Comparison of ENCODE assay signal across 1 cellular context in the genomic region with DNA sequence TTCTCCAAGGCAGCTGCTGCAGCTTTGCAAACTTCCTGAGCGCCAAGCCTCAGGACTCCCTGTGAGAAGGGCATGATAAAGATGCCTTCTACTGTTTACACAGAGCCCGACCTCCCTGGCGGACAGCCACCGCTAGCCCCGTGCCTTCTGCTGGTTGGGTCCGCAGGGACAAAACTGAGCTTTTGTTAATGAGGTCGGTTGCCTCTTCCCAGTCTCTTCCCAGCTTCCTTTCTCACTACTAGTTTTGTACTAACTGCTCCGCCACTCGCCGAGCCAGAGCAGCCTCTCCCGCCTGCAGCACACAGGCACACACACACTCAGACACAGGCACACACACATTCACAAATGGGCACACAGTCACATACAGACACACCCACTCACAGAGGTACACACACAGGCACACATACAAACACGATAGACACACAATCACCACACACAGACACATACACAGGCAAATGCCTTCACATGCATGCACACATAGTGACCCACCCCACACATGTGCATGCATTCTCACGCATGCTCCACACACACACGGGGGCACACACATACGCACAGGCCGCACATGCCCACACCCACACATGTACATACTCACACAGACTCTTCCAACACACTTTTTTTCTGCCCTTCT.
TF ChIP-seq lines count a peak whose summit lies in the region.

TSS of gene FREM1 (minus strand) at position 251 of the 628 bp plus-strand sequence. CDS start 41,451 bp downstream, outside the sequence.

TF ChIP-seq in HepG2, 621 proteins besides CTCF, POLR2A, EP300 and RAD21 (continues in another document):
- TF ChIP-seq POLR2AphosphoS5 (IDR thresholded peaks at IDR 0.05; ENCODE audit: low read depth, low read length), result no peak
- TF ChIP-seq PATZ1 (CRISPR knock-in tag; IDR thresholded peaks at IDR 0.05), result peak; percentile 53; the same call in 1 of the 2 replicates
- TF ChIP-seq CREB3 (CRISPR knock-in tag; IDR thresholded peaks at IDR 0.05), result no peak
- no peak; the same call in 1 of the 2 replicates for TF ChIP-seq PHF21A (CRISPR knock-in tag; IDR thresholded peaks at IDR 0.05)
- TF ChIP-seq ZNF629 (CRISPR knock-in tag; conservative IDR thresholded peaks at IDR 0.05), result peak; percentile 50; the same call in 1 of the 2 replicates
- TF ChIP-seq AHDC1 (CRISPR knock-in tag; IDR thresholded peaks at IDR 0.05; ENCODE audit: borderline replicate concordance), result 0 out of 2 replicates have a peak, but pooled peaks have one; percentile 29
- TF ChIP-seq RBAK (CRISPR knock-in tag; IDR thresholded peaks at IDR 0.05), result no peak
- no peak for TF ChIP-seq IKZF5 (CRISPR knock-in tag; IDR thresholded peaks at IDR 0.05)
- TF ChIP-seq ZNF292 (CRISPR knock-in tag; IDR thresholded peaks at IDR 0.05; ENCODE audit: borderline replicate concordance, low read depth), result peak; percentile 88; the same call in 1 of the 2 replicates
- no peak for TF ChIP-seq ZBED4 (CRISPR knock-in tag; IDR thresholded peaks at IDR 0.05; ENCODE audit: borderline replicate concordance)
- TF ChIP-seq, protein P1, sequence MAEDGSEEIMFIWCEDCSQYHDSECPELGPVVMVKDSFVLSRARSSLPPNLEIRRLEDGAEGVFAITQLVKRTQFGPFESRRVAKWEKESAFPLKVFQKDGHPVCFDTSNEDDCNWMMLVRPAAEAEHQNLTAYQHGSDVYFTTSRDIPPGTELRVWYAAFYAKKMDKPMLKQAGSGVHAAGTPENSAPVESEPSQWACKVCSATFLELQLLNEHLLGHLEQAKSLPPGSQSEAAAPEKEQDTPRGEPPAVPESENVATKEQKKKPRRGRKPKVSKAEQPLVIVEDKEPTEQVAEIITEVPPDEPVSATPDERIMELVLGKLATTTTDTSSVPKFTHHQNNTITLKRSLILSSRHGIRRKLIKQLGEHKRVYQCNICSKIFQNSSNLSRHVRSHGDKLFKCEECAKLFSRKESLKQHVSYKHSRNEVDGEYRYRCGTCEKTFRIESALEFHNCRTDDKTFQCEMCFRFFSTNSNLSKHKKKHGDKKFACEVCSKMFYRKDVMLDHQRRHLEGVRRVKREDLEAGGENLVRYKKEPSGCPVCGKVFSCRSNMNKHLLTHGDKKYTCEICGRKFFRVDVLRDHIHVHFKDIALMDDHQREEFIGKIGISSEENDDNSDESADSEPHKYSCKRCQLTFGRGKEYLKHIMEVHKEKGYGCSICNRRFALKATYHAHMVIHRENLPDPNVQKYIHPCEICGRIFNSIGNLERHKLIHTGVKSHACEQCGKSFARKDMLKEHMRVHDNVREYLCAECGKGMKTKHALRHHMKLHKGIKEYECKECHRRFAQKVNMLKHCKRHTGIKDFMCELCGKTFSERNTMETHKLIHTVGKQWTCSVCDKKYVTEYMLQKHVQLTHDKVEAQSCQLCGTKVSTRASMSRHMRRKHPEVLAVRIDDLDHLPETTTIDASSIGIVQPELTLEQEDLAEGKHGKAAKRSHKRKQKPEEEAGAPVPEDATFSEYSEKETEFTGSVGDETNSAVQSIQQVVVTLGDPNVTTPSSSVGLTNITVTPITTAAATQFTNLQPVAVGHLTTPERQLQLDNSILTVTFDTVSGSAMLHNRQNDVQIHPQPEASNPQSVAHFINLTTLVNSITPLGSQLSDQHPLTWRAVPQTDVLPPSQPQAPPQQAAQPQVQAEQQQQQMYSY (CRISPR knock-in tag; IDR thresholded peaks at IDR 0.05), result no peak
- TF ChIP-seq ISL2 (CRISPR knock-in tag; IDR thresholded peaks at IDR 0.05), result 0 out of 2 replicates have a peak, but pooled peaks have one; percentile 40
- TF ChIP-seq ESRRA (CRISPR knock-in tag; IDR thresholded peaks at IDR 0.05; ENCODE audit: low read depth), result no peak; the same call in 1 of the 2 replicates
- TF ChIP-seq, protein P2, sequence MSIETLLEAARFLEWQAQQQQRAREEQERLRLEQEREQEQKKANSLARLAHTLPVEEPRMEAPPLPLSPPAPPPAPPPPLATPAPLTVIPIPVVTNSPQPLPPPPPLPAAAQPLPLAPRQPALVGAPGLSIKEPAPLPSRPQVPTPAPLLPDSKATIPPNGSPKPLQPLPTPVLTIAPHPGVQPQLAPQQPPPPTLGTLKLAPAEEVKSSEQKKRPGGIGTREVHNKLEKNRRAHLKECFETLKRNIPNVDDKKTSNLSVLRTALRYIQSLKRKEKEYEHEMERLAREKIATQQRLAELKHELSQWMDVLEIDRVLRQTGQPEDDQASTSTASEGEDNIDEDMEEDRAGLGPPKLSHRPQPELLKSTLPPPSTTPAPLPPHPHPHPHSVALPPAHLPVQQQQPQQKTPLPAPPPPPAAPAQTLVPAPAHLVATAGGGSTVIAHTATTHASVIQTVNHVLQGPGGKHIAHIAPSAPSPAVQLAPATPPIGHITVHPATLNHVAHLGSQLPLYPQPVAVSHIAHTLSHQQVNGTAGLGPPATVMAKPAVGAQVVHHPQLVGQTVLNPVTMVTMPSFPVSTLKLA (IDR thresholded peaks at IDR 0.05), result peak; percentile 55
- peak; percentile 28; the same call in 1 of the 2 replicates for TF ChIP-seq ZNF788 (CRISPR knock-in tag; IDR thresholded peaks at IDR 0.05; ENCODE audit: borderline replicate concordance)
- 0 out of 2 replicates have a peak, but pooled peaks have one; percentile 33 for TF ChIP-seq BCL6 (CRISPR knock-in tag; IDR thresholded peaks at IDR 0.05)
- TF ChIP-seq RFXANK (CRISPR knock-in tag; IDR thresholded peaks at IDR 0.05), result no peak
- no peak for TF ChIP-seq ARNT (IDR thresholded peaks at IDR 0.05)
- TF ChIP-seq, protein P3, sequence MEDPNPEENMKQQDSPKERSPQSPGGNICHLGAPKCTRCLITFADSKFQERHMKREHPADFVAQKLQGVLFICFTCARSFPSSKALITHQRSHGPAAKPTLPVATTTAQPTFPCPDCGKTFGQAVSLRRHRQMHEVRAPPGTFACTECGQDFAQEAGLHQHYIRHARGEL (CRISPR knock-in tag; IDR thresholded peaks at IDR 0.05), result no peak
- TF ChIP-seq SP5 (CRISPR knock-in tag; IDR thresholded peaks at IDR 0.05; ENCODE audit: borderline replicate concordance, low read depth), result no peak
- no peak for TF ChIP-seq ZNF816 (CRISPR knock-in tag; IDR thresholded peaks at IDR 0.05; ENCODE audit: borderline replicate concordance)
- peak; percentile 22; the same call in 1 of the 2 replicates for TF ChIP-seq MED1 (CRISPR knock-in tag; IDR thresholded peaks at IDR 0.05)
- no peak for TF ChIP-seq ELF3 (CRISPR knock-in tag; IDR thresholded peaks at IDR 0.05)
- TF ChIP-seq SMAD3 (CRISPR knock-in tag; IDR thresholded peaks at IDR 0.05), result no peak
- TF ChIP-seq, protein P4, sequence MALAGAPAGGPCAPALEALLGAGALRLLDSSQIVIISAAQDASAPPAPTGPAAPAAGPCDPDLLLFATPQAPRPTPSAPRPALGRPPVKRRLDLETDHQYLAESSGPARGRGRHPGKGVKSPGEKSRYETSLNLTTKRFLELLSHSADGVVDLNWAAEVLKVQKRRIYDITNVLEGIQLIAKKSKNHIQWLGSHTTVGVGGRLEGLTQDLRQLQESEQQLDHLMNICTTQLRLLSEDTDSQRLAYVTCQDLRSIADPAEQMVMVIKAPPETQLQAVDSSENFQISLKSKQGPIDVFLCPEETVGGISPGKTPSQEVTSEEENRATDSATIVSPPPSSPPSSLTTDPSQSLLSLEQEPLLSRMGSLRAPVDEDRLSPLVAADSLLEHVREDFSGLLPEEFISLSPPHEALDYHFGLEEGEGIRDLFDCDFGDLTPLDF (CRISPR knock-in tag; IDR thresholded peaks at IDR 0.05), result no peak
- peak; percentile 26; the same call in 1 of the 2 replicates for TF ChIP-seq ZNF768 (CRISPR knock-in tag; IDR thresholded peaks at IDR 0.05)
- TF ChIP-seq ZNF263 (CRISPR knock-in tag; IDR thresholded peaks at IDR 0.05), result no peak; the same call in 1 of the 2 replicates
- 0 out of 2 replicates have a peak, but pooled peaks have one; percentile 29 for TF ChIP-seq IRF9 (CRISPR knock-in tag; IDR thresholded peaks at IDR 0.05; ENCODE audit: borderline replicate concordance)
